8 cellular contexts compared by ENCODE assay signal in the genomic region with DNA sequence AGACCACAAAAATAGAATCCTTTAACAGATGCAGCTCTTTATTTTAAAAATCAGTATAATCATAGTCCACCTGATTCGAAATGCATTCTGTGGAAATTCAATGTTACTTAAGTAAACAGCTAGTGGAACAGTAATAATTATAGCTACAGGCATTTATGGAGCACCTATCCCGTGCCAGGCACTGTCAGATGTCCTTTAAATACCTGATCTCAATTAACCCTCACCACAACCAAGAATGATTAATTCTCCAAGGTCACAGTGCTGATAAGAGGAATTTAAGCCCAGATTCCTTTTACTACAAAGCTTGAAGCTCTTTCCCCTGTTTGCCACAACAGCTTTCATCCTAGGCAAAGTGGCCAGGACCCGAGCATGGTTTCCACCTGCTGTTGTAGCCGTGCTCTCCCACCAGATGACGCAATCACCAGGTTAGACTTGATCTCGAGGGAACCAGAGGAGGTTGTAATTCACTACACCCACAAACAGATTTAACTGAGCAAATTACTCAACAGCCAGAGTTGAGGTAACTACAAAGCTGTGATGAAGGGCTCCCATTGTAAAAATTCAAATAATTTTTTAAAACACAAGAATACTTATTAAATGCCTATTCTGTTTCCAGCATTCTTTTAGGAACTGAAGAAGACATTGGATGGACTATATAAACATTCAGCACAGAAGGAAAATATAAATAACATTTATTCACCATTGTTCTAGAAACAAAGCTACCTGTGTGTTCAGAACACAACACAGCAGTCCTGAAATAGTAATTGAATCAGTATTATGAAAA. TPM values are rescaled to one million over a fixed set of nuclear protein-coding genes. Genes with fewer than 3 reads are reported as not detected.
DNase-seq lines count a peak whose midpoint lies in the region; ATAC-seq, FAIRE-seq and TF ChIP-seq lines count a peak whose summit lies in the region.

No MANE protein-coding gene starts in this region.

- H3K4me1 Mint-ChIP-seq in activated naive CD8-positive, alpha-beta T cell treated with anti-CD3 and anti-CD28 coated beads for 36 hours: peaks cover 11% of the 10 kb centered on the region
- H3K4me1 Mint-ChIP-seq in stimulated activated naive CD8-positive, alpha-beta T cell treated with anti-CD3 and anti-CD28 coated beads, Interleukin-15, Interleukin-2, amounts not matched to agents 100 ng/mL and 50 ng/mL, for 24 hours (ENCODE audit: low read depth): peaks cover 16% of the 10 kb centered on the region

- no peaks in the 10 kb centered on the region for H3K27me3 Mint-ChIP-seq in activated naive CD8-positive, alpha-beta T cell treated with anti-CD3 and anti-CD28 coated beads for 36 hours
- H3K27me3 Mint-ChIP-seq in stimulated activated naive CD8-positive, alpha-beta T cell treated with anti-CD3 and anti-CD28 coated beads, Interleukin-15, Interleukin-2, amounts not matched to agents 100 ng/mL and 50 ng/mL, for 24 hours: no peaks in the 10 kb centered on the region

- DNase-seq in 8988T (peak; percentile 67), GM13977 (ENCODE audit: low spot score) (peak; percentile 55), NOMO-1 treated with DMSO at 0.1 percent for 48 hours (lab: John Stamatoyannopoulos, UW; ENCODE audit: unreplicated experiment) (peak; percentile 82)
- peak; percentile 47 for DNase-seq in activated naive CD8-positive, alpha-beta T cell treated with anti-CD3 and anti-CD28 coated beads for 36 hours

- ATAC-seq in HG03521 (IDR thresholded peaks at IDR 0.05; ENCODE audit: unreplicated experiment) (peak; percentile 82), HG03045 (IDR thresholded peaks at IDR 0.05; ENCODE audit: unreplicated experiment) (no peak)

- FAIRE-seq in islet of Langerhans (lab: Jason Lieb, UNC): peak; percentile 93

- peak; percentile 55 for TF ChIP-seq CTCF in GM13977 (IDR thresholded peaks at IDR 0.05; ENCODE audit: extremely low read depth, insufficient read depth, missing control alignments)

- peaks cover 11% of the 10 kb centered on the region for H3K36me3 Mint-ChIP-seq in activated naive CD8-positive, alpha-beta T cell treated with anti-CD3 and anti-CD28 coated beads for 36 hours
- peaks cover 18% of the 10 kb centered on the region for H3K36me3 Mint-ChIP-seq in stimulated activated naive CD8-positive, alpha-beta T cell treated with anti-CD3 and anti-CD28 coated beads, Interleukin-15, Interleukin-2, amounts not matched to agents 100 ng/mL and 50 ng/mL, for 24 hours (ENCODE audit: low read depth)

- H3K4me3 Mint-ChIP-seq in activated naive CD8-positive, alpha-beta T cell treated with anti-CD3 and anti-CD28 coated beads for 36 hours: no peak overlapping the region
- H3K4me3 Mint-ChIP-seq in stimulated activated naive CD8-positive, alpha-beta T cell treated with anti-CD3 and anti-CD28 coated beads, Interleukin-15, Interleukin-2, amounts not matched to agents 100 ng/mL and 50 ng/mL, for 24 hours: no peak overlapping the region

- in situ Hi-C loops in GM13977 (cut with MboI; ENCODE audit: low pct_unique_long_range_greater_than_20kb, low sequenced_read_pairs, unreplicated experiment): no loop called here

- H3K27ac Mint-ChIP-seq in activated naive CD8-positive, alpha-beta T cell treated with anti-CD3 and anti-CD28 coated beads for 36 hours: no peak overlapping the region
- peak overlapping the region; percentile 26 for H3K27ac Mint-ChIP-seq in stimulated activated naive CD8-positive, alpha-beta T cell treated with anti-CD3 and anti-CD28 coated beads, Interleukin-15, Interleukin-2, amounts not matched to agents 100 ng/mL and 50 ng/mL, for 24 hours

- no peaks in the 10 kb centered on the region for H3K9me3 Mint-ChIP-seq in activated naive CD8-positive, alpha-beta T cell treated with anti-CD3 and anti-CD28 coated beads for 36 hours
- no peaks in the 10 kb centered on the region for H3K9me3 Mint-ChIP-seq in stimulated activated naive CD8-positive, alpha-beta T cell treated with anti-CD3 and anti-CD28 coated beads, Interleukin-15, Interleukin-2, amounts not matched to agents 100 ng/mL and 50 ng/mL, for 24 hours

RNA-seq across cellular contexts. Expression of gene PRDM10, which starts 10.3 kb away (rescaled TPM):
- total RNA-seq in activated naive CD8-positive, alpha-beta T cell treated with anti-CD3 and anti-CD28 coated beads for 36 hours: 10 to 100 TPM; 10.7 to 11.0 TPM
